Comparison of ENCODE assay signal across 23 cellular contexts in the genomic region with DNA sequence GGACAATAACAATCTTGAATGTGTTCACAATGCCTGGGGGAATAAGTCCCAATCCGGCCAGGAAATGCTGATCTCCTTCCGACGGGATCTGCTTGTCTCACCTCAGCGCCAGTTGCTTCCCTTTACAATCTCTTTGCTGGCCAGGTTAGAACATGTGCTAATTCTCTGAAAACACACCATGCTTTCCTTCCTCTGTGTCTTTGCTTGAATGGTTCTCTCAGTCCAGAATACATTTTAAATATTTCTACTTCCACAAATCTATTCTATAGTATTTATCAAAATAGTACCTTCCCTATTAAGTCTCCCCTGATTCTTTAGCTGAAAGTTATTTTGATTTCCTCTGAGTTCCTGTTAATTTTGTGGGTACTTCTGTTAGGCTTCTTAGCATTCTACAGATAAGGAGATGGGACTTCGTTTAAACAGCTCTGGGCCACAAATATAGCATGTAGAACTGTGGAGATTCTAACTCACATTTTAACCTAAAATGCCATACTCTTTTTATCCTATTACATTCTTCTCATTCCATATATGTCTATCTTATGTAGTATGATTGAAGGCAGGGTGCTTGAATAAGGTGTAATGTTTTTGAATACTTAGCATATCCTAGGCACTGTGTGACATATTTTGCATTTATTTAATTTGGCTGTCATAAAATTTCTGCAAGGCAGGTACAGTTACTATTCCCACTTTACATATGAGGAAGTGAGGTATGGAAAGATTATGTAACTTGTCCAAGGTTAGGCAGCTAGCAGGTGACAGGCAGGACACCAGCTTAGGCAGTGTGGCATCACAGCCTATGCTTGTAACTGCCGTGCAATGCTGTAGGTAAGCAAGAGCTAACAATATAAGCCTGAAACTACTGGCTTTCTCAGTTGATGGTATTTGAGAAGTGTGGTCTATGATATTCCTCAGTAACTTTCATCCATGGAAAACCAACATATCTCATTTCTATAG.
A peak's percentile ranks its signal among the peaks of the same experiment; 100 is the strongest.
DNase-seq lines count a peak whose midpoint lies in the region; ATAC-seq and TF ChIP-seq lines count a peak whose summit lies in the region.
"Had no signal": no experiment of that assay in that cellular context is flagged by ENCODE, and none has a peak within 500 bp of the region (broad histone marks: within the 10 kb centered on the region; RNA-seq: fewer than 3 reads in every experiment).

No MANE protein-coding gene starts in this region.

- H3K9ac ChIP-seq in mammary epithelial cell (ENCODE audit: insufficient read depth, low read length): no peak overlapping the region
- no peak overlapping the region for H3K9ac ChIP-seq in OCI-LY3 (ENCODE audit: low read length)
- H3K9ac ChIP-seq: KMS-11 had no signal

- 79% methylated on average over 6 of the region's 6 CpGs for WGBS in mammary epithelial cell (ENCODE audit: low coverage, missing lambda C conversion rate)
- 87% methylated on average over 6 of the region's 6 CpGs for WGBS in suprapubic skin

- DNase-seq in MCF 10A (ENCODE audit: unreplicated experiment) (no peak), mammary epithelial cell (no peak), left colon (no peak), NCI-H2196 treated with DMSO at 0.1 percent for 48 hours (lab: John Stamatoyannopoulos, UW; ENCODE audit: unreplicated experiment) (no peak), suprapubic skin (ENCODE audit: low spot score in 2 of 2) (no peak), dorsolateral prefrontal cortex (no peak)
- DNase-seq: 8988T; C1 segment of cervical spinal cord; Calu3; CD8-positive, alpha-beta T cell; DMS153; GDM1; NCI-H1092; NCI-H1436; NCI-H187 treated with DMSO at 0.1 percent for 48 hours; NCI-H2107; NCI-H510A treated with DMSO at 0.1 percent for 48 hours; PC-3; Right ventricle myocardium superior had no signal

- peak overlapping the region; percentile 11 for H3K27ac Mint-ChIP-seq in MCF 10A (ENCODE audit: low read depth, unreplicated experiment)
- H3K27ac Mint-ChIP-seq: CD8-positive, alpha-beta T cell; GM23338 had no signal

- CTCF ChIA-PET in MCF 10A (lab: Yijun Ruan, JAX): interaction anchor here (1.1 kb wide), 1 partner anchor 87 kb away, joined by 3 read pairs; no protein-coding TSS in a partner anchor
- CTCF ChIA-PET in mammary epithelial cell (lab: Charles Lee; ENCODE audit: low non-redundant PET): no interaction called here

- H4K20me1 ChIP-seq in mammary epithelial cell (ENCODE audit: insufficient read depth, low read length) (no peaks in the 10 kb centered on the region), OCI-LY3 (ENCODE audit: insufficient read depth, low read length) (no peaks in the 10 kb centered on the region)

- TF ChIP-seq POLR2A in suprapubic skin (IDR thresholded peaks at IDR 0.05): no peak

- H3K27me3 ChIP-seq in mammary epithelial cell (ENCODE audit: insufficient read depth, low read length) (no peaks in the 10 kb centered on the region), OCI-LY3 (ENCODE audit: low read depth, low read length) (no peaks in the 10 kb centered on the region), suprapubic skin (no peaks in the 10 kb centered on the region), dorsolateral prefrontal cortex (no peaks in the 10 kb centered on the region)

- H3K79me2 ChIP-seq in mammary epithelial cell (ENCODE audit: insufficient read depth, low read length) (no peaks in the 10 kb centered on the region), OCI-LY3 (ENCODE audit: low read length) (no peaks in the 10 kb centered on the region)

- no peak overlapping the region for H3K27ac ChIP-seq in mammary epithelial cell (ENCODE audit: insufficient read depth, low read depth, low read length)
- H3K27ac ChIP-seq in OCI-LY3 (ENCODE audit: low read length): no peak overlapping the region
- no peak overlapping the region for H3K27ac ChIP-seq in suprapubic skin
- H3K27ac ChIP-seq in dorsolateral prefrontal cortex: no peak overlapping the region
- H3K27ac ChIP-seq: KMS-11 had no signal

- no peak for TF ChIP-seq EP300 in suprapubic skin (IDR thresholded peaks at IDR 0.05)

- BruUV-seq in MCF 10A (replicated peaks; lab: Mats Ljungman, UMichigan) (no TSS peak), mammary epithelial cell (replicated peaks; lab: Mats Ljungman, UMichigan) (no TSS peak)

- TF ChIP-seq CTCF in MCF 10A (IDR thresholded peaks at IDR 0.05; ENCODE audit: unreplicated experiment): no peak
- no peak for TF ChIP-seq CTCF in mammary epithelial cell (conservative IDR thresholded peaks at IDR 0.05 in 1 of 2, IDR thresholded peaks at IDR 0.05 in 1 of 2; ENCODE audit: extremely low read depth in 1 of 2, insufficient read depth in 1 of 2, low read depth in 1 of 2, low read length in 2 of 2)
- no peak for TF ChIP-seq CTCF in OCI-LY3 (IDR thresholded peaks at IDR 0.05; ENCODE audit: low read depth, low read length)
- no peak for TF ChIP-seq CTCF in suprapubic skin (IDR thresholded peaks at IDR 0.05)
- TF ChIP-seq CTCF in dorsolateral prefrontal cortex (IDR thresholded peaks at IDR 0.05 in 54 of 56, conservative IDR thresholded peaks at IDR 0.05 in 2 of 56; ENCODE audit: low read depth in 1 of 56, partially characterized antibody in 56 of 56): no peak

- intact Hi-C loops in MCF 10A (cut with micrococcal nuclease): no loop called here
- intact Hi-C loops in mammary epithelial cell (cut with micrococcal nuclease): no loop called here
- intact Hi-C loops in left colon (cut with DNase I, micrococcal nuclease): no loop called here
- intact Hi-C loops in dorsolateral prefrontal cortex (cut with DNase I): no loop called here

- no peak overlapping the region for H3K4me2 ChIP-seq in mammary epithelial cell (ENCODE audit: insufficient read depth, low read depth, low read length)
- peak overlapping the region; percentile 15 for H3K4me2 ChIP-seq in OCI-LY3 (ENCODE audit: low read length)
- H3K4me2 ChIP-seq: GM23338, KMS-11 had no signal

- H3K36me3 ChIP-seq in mammary epithelial cell (ENCODE audit: insufficient read depth, low read length): no peaks in the 10 kb centered on the region
- no peaks in the 10 kb centered on the region for H3K36me3 ChIP-seq in OCI-LY3 (replicated peaks; ENCODE audit: low read depth, low read length)
- no peaks in the 10 kb centered on the region for H3K36me3 ChIP-seq in suprapubic skin

- POLR2A ChIA-PET in MCF 10A (lab: Yijun Ruan, JAX): interaction anchor here (0.6 kb wide), 1 partner anchor 27 kb away, joined by 3 read pairs; no protein-coding TSS in a partner anchor

- no peaks in the 10 kb centered on the region for H3K36me3 Mint-ChIP-seq in MCF 10A (ENCODE audit: insufficient read depth, unreplicated experiment)

- H3K4me3 ChIP-seq in mammary epithelial cell (replicated peaks in 1 of 3; ENCODE audit: insufficient read depth in 1 of 3, low read depth in 2 of 3, low read length in 3 of 3) (no peak overlapping the region), OCI-LY3 (ENCODE audit: low read length) (no peak overlapping the region), suprapubic skin (no peak overlapping the region), dorsolateral prefrontal cortex (no peak overlapping the region)
- H3K4me3 ChIP-seq: GM23338 had no signal

- H3K4me1 Mint-ChIP-seq in MCF 10A (ENCODE audit: insufficient read depth, unreplicated experiment): no peaks in the 10 kb centered on the region

- H3K9me3 Mint-ChIP-seq in MCF 10A (ENCODE audit: unreplicated experiment): no peaks in the 10 kb centered on the region
- H3K9me3 Mint-ChIP-seq: CD8-positive, alpha-beta T cell; GM23338 had no signal

- H3K9me3 ChIP-seq in mammary epithelial cell (replicated peaks; ENCODE audit: insufficient read depth, low read length) (no peaks in the 10 kb centered on the region), OCI-LY3 (ENCODE audit: insufficient read depth, low read length) (no peaks in the 10 kb centered on the region), suprapubic skin (no peaks in the 10 kb centered on the region)

- peak; percentile 93 for ATAC-seq in left colon
- ATAC-seq: CD8-positive, alpha-beta T cell; GM23338; HCT116; PC-3 had no signal

- H2AFZ ChIP-seq in mammary epithelial cell (ENCODE audit: low read depth, low read length): no peak overlapping the region
- no peak overlapping the region for H2AFZ ChIP-seq in OCI-LY3 (ENCODE audit: low read depth, low read length)
- H2AFZ ChIP-seq: GM23338 had no signal

- H3K4me3 Mint-ChIP-seq in MCF 10A (ENCODE audit: unreplicated experiment): no peak overlapping the region
- H3K4me3 Mint-ChIP-seq: CD8-positive, alpha-beta T cell; GM23338 had no signal

- H3K4me1 ChIP-seq in mammary epithelial cell (ENCODE audit: insufficient read depth, low read length): no peaks in the 10 kb centered on the region
- peaks cover 22% of the 10 kb centered on the region for H3K4me1 ChIP-seq in OCI-LY3 (ENCODE audit: low read length)
- H3K4me1 ChIP-seq in suprapubic skin: no peaks in the 10 kb centered on the region

- in situ Hi-C loops in mammary epithelial cell (cut with MboI; ENCODE audit: low sequenced_read_pairs in 2 of 2): no loop called here

- no peaks in the 10 kb centered on the region for H3K27me3 Mint-ChIP-seq in MCF 10A (ENCODE audit: insufficient read depth, unreplicated experiment)

- dilution Hi-C loops in mammary epithelial cell (cut with HindIII; ENCODE audit: low sequenced_read_pairs): no loop called here
